ENCODE assay signal across 16 cellular contexts in genomic region chr10:63504145-63504881, GRCh38. TPM values are rescaled to one million over a fixed set of nuclear protein-coding genes. Genes with fewer than 3 reads are reported as not detected.
DNase-seq lines count a peak whose midpoint lies in the region; ATAC-seq and TF ChIP-seq lines count a peak whose summit lies in the region.
"Had no signal": no experiment of that assay in that cellular context is flagged by ENCODE, and none has a peak within 500 bp of the region (broad histone marks: within the 10 kb centered on the region; RNA-seq: fewer than 3 reads in every experiment).

No MANE protein-coding gene starts in this region.

- peaks cover 3% of the 10 kb centered on the region for H3K36me3 Mint-ChIP-seq in activated T-helper 1 cell treated with anti-CD3 and anti-CD28 coated beads, Interleukin-12 subunit alpha, Interleukin-12 subunit beta, Interleukin-2, Interleukin-4 antibody, amounts not matched to agents 30 ng/mL and 10 ng/mL and 1 ng/mL, durations not matched to agents 14 hours and 24 hours and 36 hours (ENCODE audit: low read depth)

- peak overlapping the region; percentile 53 for H3K27ac ChIP-seq in HUES48 (ENCODE audit: low read depth, low read length)
- no peak overlapping the region for H3K27ac ChIP-seq in psoas muscle
- H3K27ac ChIP-seq: GM23248, parathyroid adenoma had no signal

- H3K4me3 ChIP-seq in HUES48 (ENCODE audit: low read depth, low read length) (no peak overlapping the region), astrocyte of the cerebellum (ENCODE audit: low read depth, low read length) (no peak overlapping the region), psoas muscle (no peak overlapping the region)
- H3K4me3 ChIP-seq: GM23248 had no signal

- peak; percentile 26 for ATAC-seq in left colon
- ATAC-seq in psoas muscle: no peak
- ATAC-seq in GM21619 (IDR thresholded peaks at IDR 0.05; ENCODE audit: unreplicated experiment): no peak
- ATAC-seq: left cardiac atrium; stimulated activated naive CD8-positive, alpha-beta T cell treated with anti-CD3 and anti-CD28 coated beads, Interleukin-15, amount 100 ng/mL, for 72 hours had no signal

- in situ Hi-C loops in astrocyte of the cerebellum (cut with HindIII; ENCODE audit: low sequenced_read_pairs): no loop called here

- no peaks in the 10 kb centered on the region for H3K27me3 Mint-ChIP-seq in activated T-helper 1 cell treated with anti-CD3 and anti-CD28 coated beads, Interleukin-12 subunit alpha, Interleukin-12 subunit beta, Interleukin-2, Interleukin-4 antibody, amounts not matched to agents 30 ng/mL and 10 ng/mL and 1 ng/mL, durations not matched to agents 14 hours and 24 hours and 36 hours (ENCODE audit: insufficient read depth)
- H3K27me3 Mint-ChIP-seq: CD4-positive, alpha-beta T cell; stimulated activated naive CD8-positive, alpha-beta T cell treated with anti-CD3 and anti-CD28 coated beads, Interleukin-15, amount 100 ng/mL, for 72 hours had no signal

- intact Hi-C loops in left colon (cut with DNase I, micrococcal nuclease) (no loop called here), psoas muscle (cut with DNase I) (no loop called here), posterior cingulate gyrus (cut with DNase I) (no loop called here)
- intact Hi-C loops in activated T-helper 1 cell treated with anti-CD3 and anti-CD28 coated beads, Interleukin-12 subunit alpha, Interleukin-12 subunit beta, Interleukin-2, Interleukin-4 antibody, amounts not matched to agents 30 ng/mL and 10 ng/mL and 1 ng/mL, durations not matched to agents 14 hours and 24 hours and 36 hours (cut with micrococcal nuclease): no loop called here

- H3K9me3 Mint-ChIP-seq in activated T-helper 1 cell treated with anti-CD3 and anti-CD28 coated beads, Interleukin-12 subunit alpha, Interleukin-12 subunit beta, Interleukin-2, Interleukin-4 antibody, amounts not matched to agents 30 ng/mL and 10 ng/mL and 1 ng/mL, durations not matched to agents 14 hours and 24 hours and 36 hours: no peaks in the 10 kb centered on the region
- H3K9me3 Mint-ChIP-seq: CD4-positive, alpha-beta T cell; stimulated activated naive CD8-positive, alpha-beta T cell treated with anti-CD3 and anti-CD28 coated beads, Interleukin-15, amount 100 ng/mL, for 72 hours had no signal

- peaks cover 21% of the 10 kb centered on the region for H3K4me1 Mint-ChIP-seq in activated T-helper 1 cell treated with anti-CD3 and anti-CD28 coated beads, Interleukin-12 subunit alpha, Interleukin-12 subunit beta, Interleukin-2, Interleukin-4 antibody, amounts not matched to agents 30 ng/mL and 10 ng/mL and 1 ng/mL, durations not matched to agents 14 hours and 24 hours and 36 hours (ENCODE audit: low read depth)

- TF ChIP-seq CTCF in astrocyte of the cerebellum (IDR thresholded peaks at IDR 0.05; ENCODE audit: low read depth, low read length, missing control alignments): peak; percentile 18
- no peak for TF ChIP-seq CTCF in psoas muscle (IDR thresholded peaks at IDR 0.05)

- peaks cover 28% of the 10 kb centered on the region for H3K4me1 ChIP-seq in HUES48 (ENCODE audit: control insufficient read depth, insufficient read depth, low read length)
- peaks cover 8% of the 10 kb centered on the region for H3K4me1 ChIP-seq in psoas muscle

- H3K36me3 ChIP-seq in HUES48 (ENCODE audit: control insufficient read depth, insufficient read depth, low read length) (no peaks in the 10 kb centered on the region), psoas muscle (ENCODE audit: insufficient read depth in 1 of 2, low read depth in 1 of 2) (no peaks in the 10 kb centered on the region)

- no peak overlapping the region for H3K9ac ChIP-seq in HUES48 (ENCODE audit: low read depth, low read length)
- H3K9ac ChIP-seq: GM23248, parathyroid adenoma had no signal

- no peak overlapping the region for H3K27ac Mint-ChIP-seq in activated T-helper 1 cell treated with anti-CD3 and anti-CD28 coated beads, Interleukin-12 subunit alpha, Interleukin-12 subunit beta, Interleukin-2, Interleukin-4 antibody, amounts not matched to agents 30 ng/mL and 10 ng/mL and 1 ng/mL, durations not matched to agents 14 hours and 24 hours and 36 hours
- H3K27ac Mint-ChIP-seq: CD4-positive, alpha-beta T cell had no signal

- DNase-seq in DMS153 treated with DMSO at 0.1 percent for 48 hours (lab: John Stamatoyannopoulos, UW; ENCODE audit: unreplicated experiment): peak; percentile 14
- DNase-seq in astrocyte of the cerebellum (ENCODE audit: low read depth): no peak
- no peak for DNase-seq in left colon
- no peak for DNase-seq in psoas muscle
- no peak for DNase-seq in activated T-helper 1 cell treated with anti-CD3 and anti-CD28 coated beads, Interleukin-12 subunit alpha, Interleukin-12 subunit beta, Interleukin-2, Interleukin-4 antibody, amounts not matched to agents 30 ng/mL and 10 ng/mL and 1 ng/mL, durations not matched to agents 14 hours and 24 hours and 36 hours (ENCODE audit: low spot score)
- DNase-seq in posterior cingulate gyrus: no peak
- DNase-seq: activated CD4-positive, alpha-beta T cell treated with anti-CD3 and anti-CD28 coated beads, Interleukin-2, amount 50 U/mL, for 1 hour; activated naive CD4-positive, alpha-beta T cell; CD4-positive, alpha-beta T cell; GM23248; left cardiac atrium; NCI-H524 treated with DMSO at 0.1 percent for 48 hours; stimulated activated naive CD8-positive, alpha-beta T cell treated with anti-CD3 and anti-CD28 coated beads, Interleukin-15, amount 100 ng/mL, for 72 hours had no signal

- H3K27me3 ChIP-seq in HUES48 (ENCODE audit: control insufficient read depth, insufficient read depth, low read length) (no peaks in the 10 kb centered on the region), psoas muscle (ENCODE audit: insufficient read depth in 3 of 3, low read length in 2 of 3) (no peaks in the 10 kb centered on the region)

- WGBS in psoas muscle, 3 donors: 70 to 73% (median 71%) methylated on average over 3 of the region's 3 CpGs

- no peak overlapping the region for H3K4me3 Mint-ChIP-seq in activated T-helper 1 cell treated with anti-CD3 and anti-CD28 coated beads, Interleukin-12 subunit alpha, Interleukin-12 subunit beta, Interleukin-2, Interleukin-4 antibody, amounts not matched to agents 30 ng/mL and 10 ng/mL and 1 ng/mL, durations not matched to agents 14 hours and 24 hours and 36 hours
- H3K4me3 Mint-ChIP-seq: CD4-positive, alpha-beta T cell; stimulated activated naive CD8-positive, alpha-beta T cell treated with anti-CD3 and anti-CD28 coated beads, Interleukin-15, amount 100 ng/mL, for 72 hours had no signal

- H3K9me3 ChIP-seq in HUES48 (ENCODE audit: control insufficient read depth, insufficient read depth, low read length): no peaks in the 10 kb centered on the region
- no peaks in the 10 kb centered on the region for H3K9me3 ChIP-seq in psoas muscle

RNA-seq across cellular contexts. Expression of gene REEP3, which starts 16.9 kb away (rescaled TPM):
- total RNA-seq in left colon (10 to 100 TPM; 44.8 to 56.4 TPM), psoas muscle (10 to 100 TPM; 12.4 to 17.2 (median 16.5) TPM)
- 10 to 100 TPM in 1 of 3 donors, 1 to 10 TPM in 2; 6.5 to 18.4 (median 8.2) TPM for polyA plus RNA-seq in psoas muscle
- 28.2 and 30.0 TPM in 2 replicates for total RNA-seq in activated T-helper 1 cell treated with anti-CD3 and anti-CD28 coated beads, Interleukin-12 subunit alpha, Interleukin-12 subunit beta, Interleukin-2, Interleukin-4 antibody, amounts not matched to agents 30 ng/mL and 10 ng/mL and 1 ng/mL, durations not matched to agents 14 hours and 24 hours and 36 hours

RNA-seq across cellular contexts. Expression of gene JMJD1C, which starts 38.5 kb away (rescaled TPM):
- total RNA-seq in left colon: 10 to 100 TPM; 56.1 to 75.0 TPM
- total RNA-seq in psoas muscle: 10 to 100 TPM; 23.3 to 74.4 (median 30.3) TPM
- polyA plus RNA-seq in psoas muscle: 10 to 100 TPM; 17.5 to 35.6 (median 17.7) TPM
- total RNA-seq in activated T-helper 1 cell treated with anti-CD3 and anti-CD28 coated beads, Interleukin-12 subunit alpha, Interleukin-12 subunit beta, Interleukin-2, Interleukin-4 antibody, amounts not matched to agents 30 ng/mL and 10 ng/mL and 1 ng/mL, durations not matched to agents 14 hours and 24 hours and 36 hours: 47.3 and 48.0 TPM in 2 replicates
